11 cellular contexts compared by ENCODE assay signal in the genomic region with DNA sequence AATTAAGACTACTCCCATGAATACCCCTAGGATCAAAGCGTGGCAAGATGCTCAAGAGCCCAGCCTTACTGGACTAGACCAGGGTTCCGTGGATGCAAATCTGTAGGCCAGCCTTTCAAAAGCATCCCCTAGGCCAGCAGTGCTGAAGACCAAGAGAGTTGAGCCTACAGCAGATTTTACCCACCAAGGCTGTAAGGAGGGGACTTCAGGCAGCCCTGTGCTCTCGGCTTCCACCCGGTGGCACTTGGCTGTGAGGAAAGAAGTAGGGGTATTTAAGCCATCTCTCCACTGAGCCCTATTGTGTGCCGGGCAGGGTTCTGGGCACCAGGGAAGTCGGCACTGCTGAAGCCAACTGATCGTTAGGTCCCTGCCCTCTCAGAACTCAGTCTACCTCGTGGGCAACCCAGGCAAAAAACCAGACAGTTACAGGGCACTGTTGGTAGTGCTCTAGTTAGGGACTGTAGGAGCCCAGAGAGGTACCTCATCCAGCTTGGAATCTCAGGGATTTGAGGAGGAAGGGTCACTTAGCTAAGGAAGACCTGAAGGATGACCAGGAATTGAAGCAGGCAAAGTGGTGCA. TPM values are rescaled to one million over a fixed set of nuclear protein-coding genes. Genes with fewer than 3 reads are reported as not detected.
DNase-seq lines count a peak whose midpoint lies in the region; ATAC-seq and TF ChIP-seq lines count a peak whose summit lies in the region.
"Had no signal": no experiment of that assay in that cellular context is flagged by ENCODE, and none has a peak within 500 bp of the region (broad histone marks: within the 10 kb centered on the region; RNA-seq: fewer than 3 reads in every experiment).

No MANE protein-coding gene starts in this region.

- H3K9me3 Mint-ChIP-seq in endodermal cell: no peaks in the 10 kb centered on the region
- H3K9me3 Mint-ChIP-seq: activated T-helper 1 cell treated with anti-CD3 and anti-CD28 coated beads, Interleukin-12 subunit alpha, Interleukin-12 subunit beta, Interleukin-2, Interleukin-4 antibody, amounts not matched to agents 30 ng/mL and 10 ng/mL and 1 ng/mL, durations not matched to agents 14 hours and 24 hours and 36 hours; nephron progenitor cell had no signal

- ATAC-seq in HG02973 (IDR thresholded peaks at IDR 0.05; ENCODE audit: unreplicated experiment): no peak

- H3K9me3 ChIP-seq in endodermal cell (ENCODE audit: control insufficient read depth, low read length) (no peaks in the 10 kb centered on the region), spleen (no peaks in the 10 kb centered on the region), colonic mucosa (no peaks in the 10 kb centered on the region)
- H3K9me3 ChIP-seq: SK-N-SH had no signal

- no peak for TF ChIP-seq POLR2A in spleen (IDR thresholded peaks at IDR 0.05)

- H3K4me1 Mint-ChIP-seq in endodermal cell: peaks cover 3% of the 10 kb centered on the region

- no peak overlapping the region for H3K9ac ChIP-seq in endodermal cell (ENCODE audit: extremely low read depth, low read length, poor library complexity, severe bottlenecking)
- no peak overlapping the region for H3K9ac ChIP-seq in colonic mucosa (ENCODE audit: low read depth in 2 of 2, low read length in 2 of 2)
- H3K9ac ChIP-seq: SK-N-SH had no signal

- intact Hi-C loops in spleen (cut with DNase I; ENCODE audit: low total_unique reads) (loop anchor here (5.0 kb wide), 1 partner anchor 98 kb away; no protein-coding TSS in a partner anchor), colonic mucosa (cut with DNase I) (loop anchor here (5.0 kb wide), 1 partner anchor 98 kb away; no protein-coding TSS in a partner anchor)

- H3K4me3 Mint-ChIP-seq in endodermal cell: no peak overlapping the region
- H3K4me3 Mint-ChIP-seq: activated T-helper 1 cell treated with anti-CD3 and anti-CD28 coated beads, Interleukin-12 subunit alpha, Interleukin-12 subunit beta, Interleukin-2, Interleukin-4 antibody, amounts not matched to agents 30 ng/mL and 10 ng/mL and 1 ng/mL, durations not matched to agents 14 hours and 24 hours and 36 hours; nephron progenitor cell had no signal

- H3K27me3 ChIP-seq in endodermal cell (ENCODE audit: control insufficient read depth, insufficient read depth, low read length, poor library complexity, severe bottlenecking) (no peaks in the 10 kb centered on the region), spleen (replicated peaks in 1 of 7) (no peaks in the 10 kb centered on the region), colonic mucosa (no peaks in the 10 kb centered on the region)

- H3K36me3 ChIP-seq in endodermal cell (ENCODE audit: control insufficient read depth, insufficient read depth, low read length) (peaks cover 58% of the 10 kb centered on the region), spleen (peaks cover 0 to 97% (median 49%) of the 10 kb centered on the region in 6 donors), colonic mucosa (no peaks in the 10 kb centered on the region)

- CTCF ChIA-PET in RWPE1 (lab: Yijun Ruan, JAX): interaction anchor here (0.6 to 11.4 kb wide), 18 partner anchors 9 to 151 kb away, joined by 3 to 219 read pairs (median 6); no protein-coding TSS in a partner anchor

- no peak for TF ChIP-seq CTCF in RWPE1 (conservative IDR thresholded peaks at IDR 0.05; ENCODE audit: low read depth)
- TF ChIP-seq CTCF in endodermal cell (conservative IDR thresholded peaks at IDR 0.05): no peak
- no peak for TF ChIP-seq CTCF in spleen (IDR thresholded peaks at IDR 0.05 in 8 of 11, conservative IDR thresholded peaks at IDR 0.05 in 3 of 11)
- TF ChIP-seq CTCF in colonic mucosa (IDR thresholded peaks at IDR 0.05): no peak

- no peaks in the 10 kb centered on the region for H3K27me3 Mint-ChIP-seq in endodermal cell (ENCODE audit: insufficient read depth)

- H3K4me3 ChIP-seq in endodermal cell (ENCODE audit: low read length) (no peak overlapping the region), spleen (no peak overlapping the region), colonic mucosa (no peak overlapping the region)

- 95 to 96% methylated on average over 8 of the region's 8 CpGs for WGBS in endodermal cell (ENCODE audit: insufficient coverage in 1 of 2, insufficient read length in 1 of 2), 2 experiments
- 89 to 93% (median 90%) methylated on average over 8 of the region's 8 CpGs for WGBS in spleen, 5 donors

- H3K4me1 ChIP-seq in endodermal cell (ENCODE audit: control insufficient read depth, insufficient read depth, low read length) (no peaks in the 10 kb centered on the region), spleen (peaks cover 19 to 79% (median 59%) of the 10 kb centered on the region in 6 donors), colonic mucosa (no peaks in the 10 kb centered on the region)

- peak overlapping the region; percentile 65 for H3K27ac ChIP-seq in RWPE1
- H3K27ac ChIP-seq in endodermal cell (ENCODE audit: low read depth, low read length): no peak overlapping the region
- peak overlapping the region in 4 of 8 donors; percentile 46 to 88 (median 52) for H3K27ac ChIP-seq in spleen
- H3K27ac ChIP-seq in colonic mucosa: no peak overlapping the region

- H3K36me3 Mint-ChIP-seq in endodermal cell (ENCODE audit: low read depth): peaks cover 40% of the 10 kb centered on the region

- DNase-seq in activated CD8-positive, alpha-beta memory T cell treated with anti-CD3 and anti-CD28 coated beads, Interleukin-2, amount 50 U/mL, for 4 hours: peak; percentile 14
- no peak for DNase-seq in activated CD8-positive, alpha-beta memory T cell treated with anti-CD3 and anti-CD28 coated beads for 24 hours
- DNase-seq in RWPE1 (ENCODE audit: low spot score): no peak
- DNase-seq in endodermal cell: peak; percentile 40
- DNase-seq in spleen: peak; percentile 66
- no peak for DNase-seq in colonic mucosa
- no peak for DNase-seq in effector CD8-positive, alpha-beta T cell (lab: John Stamatoyannopoulos, UW)

- H3K27ac Mint-ChIP-seq in endodermal cell: no peak overlapping the region
- H3K27ac Mint-ChIP-seq: activated T-helper 1 cell treated with anti-CD3 and anti-CD28 coated beads, Interleukin-12 subunit alpha, Interleukin-12 subunit beta, Interleukin-2, Interleukin-4 antibody, amounts not matched to agents 30 ng/mL and 10 ng/mL and 1 ng/mL, durations not matched to agents 14 hours and 24 hours and 36 hours; nephron progenitor cell had no signal

- POLR2A ChIA-PET in RWPE1 (lab: Yijun Ruan, JAX; ENCODE audit: low non-redundant PET): interaction anchor here (0.6 kb wide), 1 partner anchor 23 kb away, joined by 4 read pairs; no protein-coding TSS in a partner anchor

RNA-seq across cellular contexts. Expression of a gene that starts 25.5 kb away (rescaled TPM):
- 10 to 100 TPM; 14.9 to 19.4 TPM for total RNA-seq in endodermal cell
- 9.0 TPM for polyA plus RNA-seq in endodermal cell (2013, experiment 1 of 2)
- 8.9 TPM for polyA plus RNA-seq in endodermal cell (2013, experiment 2 of 2)
- 10 to 100 TPM; 29.0 to 88.3 (median 53.7) TPM for total RNA-seq in spleen
- polyA plus RNA-seq in spleen: 10 to 100 TPM; 13.7 to 24.3 (median 18.1) TPM
- total RNA-seq in colonic mucosa: 1 to 10 TPM; 4.3 to 9.4 TPM

RNA-seq across cellular contexts. Expression of a gene that starts 36.8 kb away (rescaled TPM):
- total RNA-seq in endodermal cell (100 to 1,000 TPM; 357 to 427 TPM), spleen (100 to 1,000 TPM; 121 to 246 (median 193) TPM), colonic mucosa (100 to 1,000 TPM; 235 to 272 TPM)
- 626 TPM for polyA plus RNA-seq in endodermal cell (2013, experiment 1 of 2)
- 605 TPM for polyA plus RNA-seq in endodermal cell (2013, experiment 2 of 2)
- polyA plus RNA-seq in spleen: 100 to 1,000 TPM; 142 to 354 (median 228) TPM

Comparison
In these comparisons a context has a peak if more than half of its experiments do, and no peak if none do; other contexts are left out.
1. DNase-seq: peak in activated CD8-positive, alpha-beta memory T cell treated with anti-CD3 and anti-CD28 coated beads, Interleukin-2, amount 50 U/mL, for 4 hours (single experiment), endodermal cell (single experiment) and spleen (single experiment); none in activated CD8-positive, alpha-beta memory T cell treated with anti-CD3 and anti-CD28 coated beads for 24 hours (single experiment), RWPE1 (single experiment), colonic mucosa (single experiment) and effector CD8-positive, alpha-beta T cell (single experiment).